Comparison of ENCODE assay signal across 17 cellular contexts in the genomic region with DNA sequence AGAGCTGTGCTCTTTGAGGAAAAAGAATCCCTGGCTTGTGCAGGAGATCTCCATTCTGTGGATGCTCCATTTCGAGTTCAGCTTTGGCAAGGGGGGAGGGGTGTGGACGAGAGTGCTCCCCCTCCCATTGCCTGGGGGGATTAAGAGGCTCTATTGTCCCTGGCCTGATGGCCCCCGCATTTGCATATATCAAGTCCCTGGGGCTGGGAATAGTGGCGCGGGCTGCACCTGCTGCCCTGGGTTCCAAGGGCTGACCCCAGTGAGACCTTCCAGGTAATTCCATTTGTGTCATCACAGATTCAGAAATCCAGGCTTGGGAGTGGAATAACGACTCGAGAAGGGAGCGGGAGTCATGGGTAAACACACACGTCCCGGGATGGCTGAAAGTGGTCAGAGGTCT.
DNase-seq lines count a peak whose midpoint lies in the region; ATAC-seq and TF ChIP-seq lines count a peak whose summit lies in the region.
"Had no signal": no experiment of that assay in that cellular context is flagged by ENCODE, and none has a peak within 500 bp of the region (broad histone marks: within the 10 kb centered on the region; RNA-seq: fewer than 3 reads in every experiment).

No MANE protein-coding gene starts in this region.

- H3K27me3 ChIP-seq in ectodermal cell (ENCODE audit: control insufficient read depth, insufficient read depth, low read length, poor library complexity, severe bottlenecking) (no peaks in the 10 kb centered on the region), suprapubic skin (no peaks in the 10 kb centered on the region)

- H3K27ac ChIP-seq in ectodermal cell (ENCODE audit: insufficient read depth, low read depth, low read length, poor library complexity, severe bottlenecking) (peak overlapping the region; percentile 55), suprapubic skin (peak overlapping the region; percentile 28)
- H3K27ac ChIP-seq: 22Rv1 had no signal

- H3K9me3 ChIP-seq in ectodermal cell (ENCODE audit: control insufficient read depth, low read length) (no peaks in the 10 kb centered on the region), suprapubic skin (no peaks in the 10 kb centered on the region)

- no peak for TF ChIP-seq CTCF in suprapubic skin (IDR thresholded peaks at IDR 0.05)

- TF ChIP-seq EP300 in suprapubic skin (IDR thresholded peaks at IDR 0.05), result no peak

- WGBS in ectodermal cell, 2 experiments, result 46 to 47% methylated on average over 10 of the region's 10 CpGs
- 79% methylated on average over 8 of the region's 10 CpGs for WGBS in suprapubic skin

- no peak overlapping the region for H3K4me3 ChIP-seq in ectodermal cell (ENCODE audit: insufficient read depth, low read depth, low read length)
- no peak overlapping the region for H3K4me3 ChIP-seq in suprapubic skin

- H3K4me1 ChIP-seq in ectodermal cell (ENCODE audit: control insufficient read depth, insufficient read depth, low read length), result peaks cover 13% of the 10 kb centered on the region
- H3K4me1 ChIP-seq in suprapubic skin, result peaks cover 27% of the 10 kb centered on the region

- ATAC-seq in HG03469 (IDR thresholded peaks at IDR 0.05; ENCODE audit: unreplicated experiment) (no peak), HG03432 (IDR thresholded peaks at IDR 0.05; ENCODE audit: unreplicated experiment) (no peak)
- ATAC-seq: Right ventricle myocardium inferior had no signal

- no peak for TF ChIP-seq POLR2A in suprapubic skin (IDR thresholded peaks at IDR 0.05)

- H3K36me3 ChIP-seq in ectodermal cell (ENCODE audit: control insufficient read depth, insufficient read depth, low read length) (no peaks in the 10 kb centered on the region), suprapubic skin (no peaks in the 10 kb centered on the region)

- peak; percentile 70 for DNase-seq in NCI-H1436 (lab: John Stamatoyannopoulos, UW)
- DNase-seq in NCI-H1436 treated with DMSO at 0.1 percent for 48 hours (lab: John Stamatoyannopoulos, UW), result no peak
- peak; percentile 53 for DNase-seq in iPS-NIHi11 (ENCODE audit: low spot score)
- no peak for DNase-seq in suprapubic skin (ENCODE audit: low spot score in 2 of 2)
- DNase-seq in DMS153 treated with DMSO at 0.1 percent for 48 hours (lab: John Stamatoyannopoulos, UW; ENCODE audit: unreplicated experiment), result no peak
- DNase-seq: AML-193; DND-41; HCEC 1CT; NCI-H1105 treated with DMSO at 0.1 percent for 48 hours; NCI-H2029; NCI-H2171; NK-92 treated with Interleukin-12 subunit alpha and Interleukin-12 subunit beta, amount 100 ng/mL, for 24 hours had no signal

Comparison
In these comparisons a context has a peak if more than half of its experiments do, and no peak if none do; other contexts are left out.
1. DNase-seq: peak in NCI-H1436 (single experiment) and iPS-NIHi11 (single experiment); none in NCI-H1436 treated with DMSO at 0.1 percent for 48 hours (single experiment), suprapubic skin (0 of 2) and DMS153 treated with DMSO at 0.1 percent for 48 hours (single experiment).